18 cellular contexts compared by ENCODE assay signal in the genomic region with DNA sequence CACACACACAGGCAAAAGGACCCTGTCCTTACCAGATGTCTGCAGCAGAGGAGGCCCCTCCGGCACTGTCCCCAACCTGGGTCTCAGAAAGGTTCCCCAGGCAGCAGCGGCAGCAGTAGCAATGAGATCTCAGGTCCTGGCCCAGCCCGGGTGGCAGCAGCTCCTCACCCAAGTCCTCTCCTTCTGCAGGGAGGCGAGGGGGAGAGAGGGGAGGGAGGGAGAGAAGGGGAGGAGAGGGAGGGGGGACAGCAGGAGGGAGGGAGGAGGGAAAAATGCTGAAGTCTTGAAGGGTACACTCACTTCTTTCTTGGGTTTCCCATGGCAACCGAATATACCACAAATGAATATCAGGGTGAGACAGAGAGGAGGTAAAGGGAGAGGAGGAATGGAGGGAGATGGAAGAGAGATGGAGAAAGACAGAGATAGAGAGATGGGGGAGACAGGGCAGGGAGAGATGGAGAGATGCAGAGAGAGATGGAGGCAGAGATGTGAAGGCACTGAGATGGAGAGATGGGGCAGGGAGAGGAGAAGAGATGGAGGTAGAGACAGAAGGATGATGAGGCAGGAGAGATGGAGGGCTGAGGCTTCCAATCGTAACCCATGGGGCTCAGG. TPM values are rescaled to one million over a fixed set of nuclear protein-coding genes. Genes with fewer than 3 reads are reported as not detected.
"Had no signal": no experiment of that assay in that cellular context is flagged by ENCODE, and none has a peak within 500 bp of the region (broad histone marks: within the 10 kb centered on the region; RNA-seq: fewer than 3 reads in every experiment).

No MANE protein-coding gene starts in this region.

- H3K9me3 Mint-ChIP-seq: activated CD8-positive, alpha-beta T cell treated with anti-CD3 and anti-CD28 coated beads for 36 hours; activated naive CD8-positive, alpha-beta T cell treated with anti-CD3 and anti-CD28 coated beads for 36 hours; activated T-cell treated with anti-CD3 and anti-CD28 coated beads, Interleukin-2, amount 50 U/mL, for 72 hours; naive B cell; WTC11 had no signal

- H3K27ac Mint-ChIP-seq: activated CD8-positive, alpha-beta T cell treated with anti-CD3 and anti-CD28 coated beads for 36 hours; activated naive CD8-positive, alpha-beta T cell treated with anti-CD3 and anti-CD28 coated beads for 36 hours; activated T-cell treated with anti-CD3 and anti-CD28 coated beads, Interleukin-2, amount 50 U/mL, for 72 hours; WTC11 had no signal

- ATAC-seq: activated T-cell treated with anti-CD3 and anti-CD28 coated beads, Interleukin-2, amount 50 U/mL, for 72 hours; WTC11 had no signal

- H3K9me3 ChIP-seq: left lung, ovary, sigmoid colon, spleen, stomach, testis had no signal

- H3K27ac ChIP-seq: left lung, ovary, sigmoid colon, spleen, stomach, testis had no signal

- H3K4me3 Mint-ChIP-seq: activated CD8-positive, alpha-beta T cell treated with anti-CD3 and anti-CD28 coated beads for 36 hours; activated naive CD8-positive, alpha-beta T cell treated with anti-CD3 and anti-CD28 coated beads for 36 hours; activated T-cell treated with anti-CD3 and anti-CD28 coated beads, Interleukin-2, amount 50 U/mL, for 72 hours had no signal

- H3K27me3 ChIP-seq: ovary, testis had no signal

- DNase-seq: activated CD4-positive, alpha-beta T cell treated with anti-CD3 and anti-CD28 coated beads for 4 hours; activated CD8-positive, alpha-beta memory T cell treated with anti-CD3 and anti-CD28 coated beads, Interleukin-2, amount 50 U/mL, for 48 hours; activated CD8-positive, alpha-beta T cell treated with anti-CD3 and anti-CD28 coated beads for 36 hours; activated gamma-delta T cell; activated naive CD8-positive, alpha-beta T cell treated with anti-CD3 and anti-CD28 coated beads for 36 hours; activated T-cell treated with anti-CD3 and anti-CD28 coated beads, Interleukin-2, amount 50 U/mL, for 72 hours; cerebellar nuclear complex; mammary epithelial cell; naive B cell; ovary; sigmoid colon; spleen; stimulated activated CD4-positive, alpha-beta T cell treated with anti-CD3 and anti-CD28 coated beads, Interleukin-1b, Interleukin-23, amount 100 ng/mL, for 48 hours; stomach; testis had no signal

- H3K36me3 Mint-ChIP-seq: activated naive CD8-positive, alpha-beta T cell treated with anti-CD3 and anti-CD28 coated beads for 36 hours; naive B cell; WTC11 had no signal

- H3K4me3 ChIP-seq: left lung, ovary, sigmoid colon, spleen, stomach, testis had no signal

- H3K4me1 ChIP-seq: testis had no signal

RNA-seq across cellular contexts. Expression of a gene that starts 9.4 kb away (rescaled TPM):
- total RNA-seq: esophagus mucosa had no signal
